11 cellular contexts compared by ENCODE assay signal in genomic region chr17:34386925-34387550, GRCh38. TPM values are rescaled to one million over a fixed set of nuclear protein-coding genes. Genes with fewer than 3 reads are reported as not detected.
A peak's percentile ranks its signal among the peaks of the same experiment; 100 is the strongest.
DNase-seq lines count a peak whose midpoint lies in the region; TF ChIP-seq lines count a peak whose summit lies in the region.
"Had no signal": no experiment of that assay in that cellular context is flagged by ENCODE, and none has a peak within 500 bp of the region (broad histone marks: within the 10 kb centered on the region; RNA-seq: fewer than 3 reads in every experiment).

No MANE protein-coding gene starts in this region.

- peaks cover 20% of the 10 kb centered on the region for H3K4me1 Mint-ChIP-seq in endothelial cell (ENCODE audit: unreplicated experiment)

- no peak overlapping the region for H3K27ac Mint-ChIP-seq in endothelial cell (ENCODE audit: unreplicated experiment)
- H3K27ac Mint-ChIP-seq: T-helper 17 cell had no signal

- peak overlapping the region; percentile 13 for H3K27ac ChIP-seq in HL-60 (replicated peaks)

- H3K27me3 ChIP-seq in HL-60 (ENCODE audit: insufficient read depth, poor library complexity, severe bottlenecking) = no peaks in the 10 kb centered on the region

- no peak overlapping the region for H3K4me3 ChIP-seq in HL-60 (replicated peaks; ENCODE audit: insufficient read depth, low read length)

- H3K27me3 Mint-ChIP-seq in endothelial cell (ENCODE audit: unreplicated experiment) = peaks cover 2% of the 10 kb centered on the region

- no peak overlapping the region for H3K4me3 Mint-ChIP-seq in endothelial cell (ENCODE audit: unreplicated experiment)
- H3K4me3 Mint-ChIP-seq: T-helper 17 cell had no signal

- DNase-seq in AG08396 (ENCODE audit: low spot score) (peak; percentile 9), HL-60 (ENCODE audit: low read depth in 1 of 2, low spot score in 1 of 2) (peak in 1 of 2 experiments; percentile 45), UCSD-AML1 (lab: John Stamatoyannopoulos, UW; ENCODE audit: unreplicated experiment) (peak; percentile 58), islet precursor cell (peak; percentile 67), endothelial cell (ENCODE audit: low spot score) (no peak), SHP77 (lab: John Stamatoyannopoulos, UW) (no peak), GM19238 (ENCODE audit: insufficient read length, low spot score) (no peak), NCI-H1930 (lab: John Stamatoyannopoulos, UW) (no peak)
- DNase-seq: Caco-2, NCI-H345, T-helper 17 cell had no signal

- H3K9me3 Mint-ChIP-seq in endothelial cell (ENCODE audit: unreplicated experiment) = no peaks in the 10 kb centered on the region

- TF ChIP-seq CTCF in HL-60 (IDR thresholded peaks at IDR 0.05; ENCODE audit: insufficient read depth, low read length) = no peak
- no peak for TF ChIP-seq CTCF in endothelial cell (IDR thresholded peaks at IDR 0.05; ENCODE audit: unreplicated experiment)

- no peaks in the 10 kb centered on the region for H3K36me3 Mint-ChIP-seq in endothelial cell (ENCODE audit: low read depth, unreplicated experiment)

RNA-seq across cellular contexts. Expression of gene CCL1, which starts 24.0 kb away (rescaled TPM):
- total RNA-seq in endothelial cell (ENCODE audit: unreplicated experiment) = not detected
- total RNA-seq: Caco-2, T-helper 17 cell had no signal

RNA-seq across cellular contexts. Expression of gene CCL13, which starts 30.8 kb away (rescaled TPM):
- not detected for total RNA-seq in endothelial cell (ENCODE audit: unreplicated experiment)
- total RNA-seq: Caco-2, T-helper 17 cell had no signal

Comparison
In these comparisons a context has a peak if more than half of its experiments do, and no peak if none do; other contexts are left out.
1. DNase-seq: peak in AG08396 (single experiment), UCSD-AML1 (single experiment) and islet precursor cell (single experiment); none in endothelial cell (single experiment), SHP77 (0 of 2), GM19238 (single experiment) and NCI-H1930 (0 of 2).